ENCODE assay signal across 1 cellular context in the genomic region with DNA sequence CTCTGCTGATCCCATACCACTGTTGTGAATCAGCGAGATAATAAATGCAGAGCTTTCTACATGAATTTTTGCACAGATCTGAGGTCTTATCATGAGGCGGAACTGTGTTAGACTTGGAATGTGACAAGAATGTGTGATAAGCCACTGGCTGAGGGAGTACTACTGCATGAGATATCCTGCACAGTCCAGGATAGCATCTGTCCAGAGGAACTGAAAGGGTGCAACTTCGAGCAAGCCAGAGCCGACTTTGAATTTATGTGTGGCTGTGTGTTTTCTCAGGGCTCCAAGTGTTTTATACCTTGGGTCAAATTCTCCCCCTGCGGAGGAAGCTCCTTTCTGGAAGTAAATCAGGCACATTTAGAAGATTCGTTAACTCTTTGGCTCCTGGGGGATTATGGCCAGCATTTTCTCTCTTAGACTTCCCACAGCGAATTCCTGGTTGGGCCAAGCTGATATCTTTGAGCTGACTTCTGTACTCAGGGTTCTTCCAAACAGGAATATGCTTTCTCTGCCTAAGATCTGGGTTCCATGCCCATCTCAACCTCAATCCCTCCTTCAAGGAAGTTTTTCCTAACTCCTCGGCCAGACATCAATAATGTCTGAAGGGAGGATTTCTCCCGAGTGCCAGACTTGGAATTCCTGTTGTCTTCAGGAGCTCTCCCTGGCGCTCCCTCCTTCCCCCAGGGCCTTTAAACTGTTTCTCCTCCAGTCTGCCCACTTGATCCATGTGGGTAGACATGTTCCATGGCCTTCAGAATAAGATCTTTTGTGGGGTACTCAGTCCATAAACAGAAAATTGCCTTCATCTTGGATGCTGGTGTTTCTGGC.
TF ChIP-seq lines count a peak whose summit lies in the region.

No MANE protein-coding gene starts in this region.

TF ChIP-seq in K562, 482 proteins besides CTCF, POLR2A, EP300 and RAD21:
- TF ChIP-seq DEAF1 (CRISPR knock-in tag; IDR thresholded peaks at IDR 0.05) (no peak), MTA1 (IDR thresholded peaks at IDR 0.05; ENCODE audit: borderline replicate concordance) (peak; percentile 41; the same call in 1 of the 2 replicates), ZNF41 (CRISPR knock-in tag; conservative IDR thresholded peaks at IDR 0.05) (peak; percentile 69; the same call in 1 of the 2 replicates), RUNX1 (IDR thresholded peaks at IDR 0.05; ENCODE audit: low read depth) (no peak), RCOR1 (IDR thresholded peaks at IDR 0.05; ENCODE audit: borderline replicate concordance in 1 of 2, low read depth in 2 of 2, low read length in 2 of 2) (peak in 1 of 2 experiments; percentile 52; a peak in 1 of 4 replicates), TEAD4 (IDR thresholded peaks at IDR 0.05; ENCODE audit: low read length) (peak; percentile 55; the same call in 1 of the 2 replicates), TEAD4 (CRISPR knock-in tag; IDR thresholded peaks at IDR 0.05; ENCODE audit: borderline replicate concordance) (no peak), SMARCA5 (IDR thresholded peaks at IDR 0.05) (no peak), MAZ (CRISPR knock-in tag; conservative IDR thresholded peaks at IDR 0.05 in 1 of 2, IDR thresholded peaks at IDR 0.05 in 1 of 2) (0 out of 4 replicates have a peak, but pooled peaks of 1 of the 2 experiments have one; percentile 22), ZNF79 (CRISPR knock-in tag; IDR thresholded peaks at IDR 0.05; ENCODE audit: low read depth) (no peak), E2F8 (IDR thresholded peaks at IDR 0.05; ENCODE audit: low read depth, partially characterized antibody) (no peak), TEAD1 (CRISPR knock-in tag; IDR thresholded peaks at IDR 0.05) (peak in 1 of 2 experiments; percentile 96; a peak in 2 of 4 replicates), CTBP1 (IDR thresholded peaks at IDR 0.05; ENCODE audit: borderline replicate concordance) (peak; percentile 57; the same call in 1 of the 2 replicates), HDAC3 (IDR thresholded peaks at IDR 0.05; ENCODE audit: borderline replicate concordance, partially characterized antibody) (no peak), TEAD2 (tag; IDR thresholded peaks at IDR 0.05) (peak; percentile 62; the same call in 1 of the 2 replicates)
